Comparison of ENCODE assay signal across 13 cellular contexts in genomic region chr10:130046591-130046990, GRCh38.
DNase-seq lines count a peak whose midpoint lies in the region; ATAC-seq and TF ChIP-seq lines count a peak whose summit lies in the region.
"Had no signal": no experiment of that assay in that cellular context is flagged by ENCODE, and none has a peak within 500 bp of the region (broad histone marks: within the 10 kb centered on the region; RNA-seq: fewer than 3 reads in every experiment).

No MANE protein-coding gene starts in this region.

- no peaks in the 10 kb centered on the region for H3K36me3 Mint-ChIP-seq in type B pancreatic cell

- H3K4me1 ChIP-seq in RWPE2 (ENCODE audit: insufficient read depth, poor library complexity, severe bottlenecking) = no peaks in the 10 kb centered on the region

- DNase-seq in NCI-H146 (lab: John Stamatoyannopoulos, UW) (peak; percentile 7), NCI-H146 treated with DMSO at 0.1 percent for 48 hours (lab: John Stamatoyannopoulos, UW; ENCODE audit: unreplicated experiment) (no peak), RWPE2 (ENCODE audit: low spot score) (peak; percentile 42), type B pancreatic cell (ENCODE audit: extremely low spot score, unreplicated experiment) (peak; percentile 68), T1000 (lab: John Stamatoyannopoulos, UW) (no peak)
- DNase-seq: CD4-positive, alpha-beta T cell; DMS79; GOT3; H9 had no signal

- no peaks in the 10 kb centered on the region for H3K27me3 ChIP-seq in RWPE2 (ENCODE audit: insufficient read depth, poor library complexity, severe bottlenecking)

- H3K4me3 Mint-ChIP-seq in type B pancreatic cell = no peak overlapping the region
- H3K4me3 Mint-ChIP-seq: CD4-positive, alpha-beta T cell; H9 had no signal

- H3K27ac ChIP-seq in RWPE2 (ENCODE audit: poor library complexity, severe bottlenecking) = no peak overlapping the region
- H3K27ac ChIP-seq: 22Rv1 had no signal

- no peak for TF ChIP-seq RAD21 in Ishikawa (IDR thresholded peaks at IDR 0.05; ENCODE audit: low read depth)

- H3K27ac Mint-ChIP-seq in type B pancreatic cell = no peak overlapping the region
- H3K27ac Mint-ChIP-seq: CD4-positive, alpha-beta T cell; H9 had no signal

- ATAC-seq in RWPE2 (ENCODE audit: low read depth) (no peak), GM19395 (IDR thresholded peaks at IDR 0.05; ENCODE audit: unreplicated experiment) (no peak), SK-N-SH treated with all-trans-retinoic acid at 6 μM for 48 hours (no peak)

- no peaks in the 10 kb centered on the region for H3K9me3 Mint-ChIP-seq in type B pancreatic cell
- H3K9me3 Mint-ChIP-seq: CD4-positive, alpha-beta T cell; H9 had no signal

- no peaks in the 10 kb centered on the region for H3K4me1 Mint-ChIP-seq in type B pancreatic cell (ENCODE audit: unreplicated experiment)

- no peak for TF ChIP-seq EP300 in Ishikawa (IDR thresholded peaks at IDR 0.05; ENCODE audit: borderline replicate concordance)

- no peaks in the 10 kb centered on the region for H3K36me3 ChIP-seq in RWPE2 (ENCODE audit: low read depth)

- TF ChIP-seq CTCF in RWPE2 (IDR thresholded peaks at IDR 0.05; ENCODE audit: poor library complexity, severe bottlenecking) (no peak), type B pancreatic cell (conservative IDR thresholded peaks at IDR 0.05) (no peak)

- H3K4me3 ChIP-seq in RWPE2 (ENCODE audit: severe bottlenecking) = no peak overlapping the region

- peaks cover 27% of the 10 kb centered on the region for H3K27me3 Mint-ChIP-seq in type B pancreatic cell

- H3K9me3 ChIP-seq in RWPE2 (ENCODE audit: severe bottlenecking) = no peaks in the 10 kb centered on the region

TF ChIP-seq in Ishikawa, 13 proteins besides CTCF, POLR2A, EP300 and RAD21:
- TF ChIP-seq TEAD4 (IDR thresholded peaks at IDR 0.05) (no peak), EGR1 (IDR thresholded peaks at IDR 0.05) (0 out of 2 replicates have a peak, but pooled peaks have one; percentile 47)
- TF ChIP-seq, protein P1, sequence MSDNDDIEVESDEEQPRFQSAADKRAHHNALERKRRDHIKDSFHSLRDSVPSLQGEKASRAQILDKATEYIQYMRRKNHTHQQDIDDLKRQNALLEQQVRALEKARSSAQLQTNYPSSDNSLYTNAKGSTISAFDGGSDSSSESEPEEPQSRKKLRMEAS (IDR thresholded peaks at IDR 0.05) = 0 out of 2 replicates have a peak, but pooled peaks have one; percentile 31
TF ChIP-seq in Ishikawa: peak in this region for 2.

TF ChIP-seq in SK-N-SH treated with all-trans-retinoic acid at 6 μM for 48 hours, 23 proteins besides CTCF, POLR2A, EP300 and RAD21:
- TF ChIP-seq ISL1 (CRISPR knock-in tag; IDR thresholded peaks at IDR 0.05) (no peak), ZFP30 (CRISPR knock-in tag; IDR thresholded peaks at IDR 0.05) (no peak), BACH2 (CRISPR knock-in tag; IDR thresholded peaks at IDR 0.05; ENCODE audit: borderline replicate concordance) (no peak), GLIS3 (CRISPR knock-in tag; IDR thresholded peaks at IDR 0.05) (no peak), PPARA (CRISPR knock-in tag; IDR thresholded peaks at IDR 0.05; ENCODE audit: borderline replicate concordance) (no peak)
- TF ChIP-seq, protein P2, sequence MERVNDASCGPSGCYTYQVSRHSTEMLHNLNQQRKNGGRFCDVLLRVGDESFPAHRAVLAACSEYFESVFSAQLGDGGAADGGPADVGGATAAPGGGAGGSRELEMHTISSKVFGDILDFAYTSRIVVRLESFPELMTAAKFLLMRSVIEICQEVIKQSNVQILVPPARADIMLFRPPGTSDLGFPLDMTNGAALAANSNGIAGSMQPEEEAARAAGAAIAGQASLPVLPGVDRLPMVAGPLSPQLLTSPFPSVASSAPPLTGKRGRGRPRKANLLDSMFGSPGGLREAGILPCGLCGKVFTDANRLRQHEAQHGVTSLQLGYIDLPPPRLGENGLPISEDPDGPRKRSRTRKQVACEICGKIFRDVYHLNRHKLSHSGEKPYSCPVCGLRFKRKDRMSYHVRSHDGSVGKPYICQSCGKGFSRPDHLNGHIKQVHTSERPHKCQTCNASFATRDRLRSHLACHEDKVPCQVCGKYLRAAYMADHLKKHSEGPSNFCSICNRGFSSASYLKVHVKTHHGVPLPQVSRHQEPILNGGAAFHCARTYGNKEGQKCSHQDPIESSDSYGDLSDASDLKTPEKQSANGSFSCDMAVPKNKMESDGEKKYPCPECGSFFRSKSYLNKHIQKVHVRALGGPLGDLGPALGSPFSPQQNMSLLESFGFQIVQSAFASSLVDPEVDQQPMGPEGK (CRISPR knock-in tag; IDR thresholded peaks at IDR 0.05; ENCODE audit: borderline replicate concordance) = no peak

Comparison
In these comparisons a context has a peak if more than half of its experiments do, and no peak if none do; other contexts are left out.
1. DNase-seq: peak in NCI-H146 (single experiment), RWPE2 (single experiment) and type B pancreatic cell (single experiment); none in NCI-H146 treated with DMSO at 0.1 percent for 48 hours (single experiment) and T1000 (single experiment).